12 cellular contexts compared by ENCODE assay signal in the genomic region with DNA sequence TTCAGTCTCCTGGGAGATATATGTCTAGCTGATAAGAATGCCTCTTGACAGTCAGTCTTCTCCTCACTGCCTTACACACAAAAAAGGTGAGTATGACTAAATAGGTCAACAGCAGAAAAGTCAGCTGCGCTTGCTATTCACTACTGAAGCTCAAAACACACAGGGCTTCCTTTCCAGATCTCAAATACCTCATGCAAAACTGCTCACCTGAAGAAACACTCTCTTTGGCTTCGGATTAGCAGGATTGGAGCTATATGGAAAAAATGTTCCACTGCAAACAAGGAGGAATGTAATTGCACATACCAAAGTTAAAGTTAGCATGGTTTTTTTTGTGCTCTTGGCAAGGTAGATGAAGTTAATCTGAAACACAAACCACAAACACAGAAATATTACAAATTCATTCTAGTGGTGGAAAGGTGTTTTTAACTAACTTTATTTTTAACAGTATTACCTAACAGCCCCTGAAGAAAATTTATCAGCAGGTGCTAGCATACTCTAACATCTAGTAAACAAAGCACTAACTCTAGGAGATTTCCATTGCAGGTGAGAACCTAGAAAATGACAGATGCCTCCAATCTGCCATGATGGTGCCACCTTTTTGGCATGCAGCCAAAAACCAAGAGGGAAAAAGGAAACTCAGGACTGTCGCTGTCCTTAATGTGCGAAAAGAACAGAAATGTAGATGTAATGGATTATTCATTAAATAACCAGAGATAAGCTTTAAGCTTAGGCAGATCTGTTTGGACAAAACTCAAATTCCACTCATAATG. TPM values are rescaled to one million over a fixed set of nuclear protein-coding genes. Genes with fewer than 3 reads are reported as not detected.
A peak's percentile ranks its signal among the peaks of the same experiment; 100 is the strongest.
DNase-seq lines count a peak whose midpoint lies in the region; ATAC-seq, FAIRE-seq and TF ChIP-seq lines count a peak whose summit lies in the region.
"Had no signal": no experiment of that assay in that cellular context is flagged by ENCODE, and none has a peak within 500 bp of the region (broad histone marks: within the 10 kb centered on the region; RNA-seq: fewer than 3 reads in every experiment).

No MANE protein-coding gene starts in this region.

- peaks cover 0 to 8% of the 10 kb centered on the region in 2 donors for H3K36me3 Mint-ChIP-seq in activated T-cell treated with anti-CD3 and anti-CD28 coated beads, Interleukin-2, amount 50 U/mL, for 72 hours (ENCODE audit: insufficient read depth in 2 of 2)
- peaks cover 17% of the 10 kb centered on the region for H3K36me3 Mint-ChIP-seq in activated T-cell treated with anti-CD3 and anti-CD28 coated beads, Interleukin-2, amount 50 U/mL, for 4 hours (ENCODE audit: insufficient read depth)

- peak overlapping the region; percentile 38 for H3K27ac Mint-ChIP-seq in activated T-cell treated with anti-CD3 and anti-CD28 coated beads, Interleukin-2, amount 50 U/mL, for 72 hours
- H3K27ac Mint-ChIP-seq: memory B cell had no signal

- no peak for TF ChIP-seq CTCF in fibroblast of the aortic adventitia (IDR thresholded peaks at IDR 0.05; ENCODE audit: insufficient read depth, low read length)
- TF ChIP-seq CTCF in thyroid gland (IDR thresholded peaks at IDR 0.05), result no peak
- no peak for TF ChIP-seq CTCF in stomach (IDR thresholded peaks at IDR 0.05)

- H3K27me3 Mint-ChIP-seq in activated T-cell treated with anti-CD3 and anti-CD28 coated beads, Interleukin-2, amount 50 U/mL, for 72 hours (ENCODE audit: low read depth), result no peaks in the 10 kb centered on the region
- no peaks in the 10 kb centered on the region for H3K27me3 Mint-ChIP-seq in activated T-cell treated with anti-CD3 and anti-CD28 coated beads, Interleukin-2, amount 50 U/mL, for 4 hours (ENCODE audit: low read depth)
- H3K27me3 Mint-ChIP-seq: memory B cell had no signal

- H3K9me3 Mint-ChIP-seq in activated T-cell treated with anti-CD3 and anti-CD28 coated beads, Interleukin-2, amount 50 U/mL, for 72 hours, result no peaks in the 10 kb centered on the region
- no peaks in the 10 kb centered on the region for H3K9me3 Mint-ChIP-seq in activated T-cell treated with anti-CD3 and anti-CD28 coated beads, Interleukin-2, amount 50 U/mL, for 4 hours
- H3K9me3 Mint-ChIP-seq: memory B cell had no signal

- no peak for FAIRE-seq in RCC 7860 (lab: Jason Lieb, UNC)

- H3K9me3 ChIP-seq in thyroid gland (no peaks in the 10 kb centered on the region), stomach (no peaks in the 10 kb centered on the region)
- H3K9me3 ChIP-seq: tibial artery had no signal

- ATAC-seq in activated T-cell treated with anti-CD3 and anti-CD28 coated beads, Interleukin-2, amount 50 U/mL, for 72 hours (replicated peaks in 1 of 2), result no peak
- no peak for ATAC-seq in activated T-cell treated with anti-CD3 and anti-CD28 coated beads, Interleukin-2, amount 50 U/mL, for 4 hours
- no peak for ATAC-seq in GM19452 (IDR thresholded peaks at IDR 0.05; ENCODE audit: unreplicated experiment)

- no peak overlapping the region for H3K4me3 Mint-ChIP-seq in activated T-cell treated with anti-CD3 and anti-CD28 coated beads, Interleukin-2, amount 50 U/mL, for 72 hours
- no peak overlapping the region for H3K4me3 Mint-ChIP-seq in activated T-cell treated with anti-CD3 and anti-CD28 coated beads, Interleukin-2, amount 50 U/mL, for 4 hours
- H3K4me3 Mint-ChIP-seq: memory B cell had no signal

- no peak for DNase-seq in activated T-cell treated with anti-CD3 and anti-CD28 coated beads, Interleukin-2, amount 50 U/mL, for 72 hours
- DNase-seq in activated T-cell treated with anti-CD3 and anti-CD28 coated beads, Interleukin-2, amount 50 U/mL, for 4 hours, result no peak
- DNase-seq in RCC 7860 (ENCODE audit: low spot score) (peak; percentile 13), fibroblast of the aortic adventitia (ENCODE audit: low read depth) (peak; percentile 58), thyroid gland (peak; percentile 32 to 33), stomach (no peak)
- DNase-seq in stimulated activated CD4-positive, alpha-beta T cell treated with anti-CD3 and anti-CD28 coated beads, Interleukin-12 subunit alpha, Interleukin-12 subunit beta, amount 100 ng/mL, for 4 hours, result no peak
- DNase-seq: IMR-90, tibial artery had no signal

- TF ChIP-seq EP300 in stomach (IDR thresholded peaks at IDR 0.05), result no peak

- H3K27ac ChIP-seq in thyroid gland (peak overlapping the region; percentile 71 to 89 (median 81)), stomach (no peak overlapping the region)
- H3K27ac ChIP-seq: tibial artery had no signal

- TF ChIP-seq POLR2A in thyroid gland (IDR thresholded peaks at IDR 0.05) (no peak), stomach (IDR thresholded peaks at IDR 0.05) (no peak)

- 69 to 72% methylated on average over 4 of the region's 4 CpGs for WGBS in thyroid gland, 2 donors
- 39 to 75% (median 56%) methylated on average over 4 of the region's 4 CpGs for WGBS in stomach, 5 donors

- no peaks in the 10 kb centered on the region for H3K27me3 ChIP-seq in thyroid gland
- H3K27me3 ChIP-seq in stomach, result no peaks in the 10 kb centered on the region
- H3K27me3 ChIP-seq: dorsolateral prefrontal cortex, tibial artery had no signal

- H3K4me1 Mint-ChIP-seq in activated T-cell treated with anti-CD3 and anti-CD28 coated beads, Interleukin-2, amount 50 U/mL, for 72 hours (ENCODE audit: low read depth), result peaks cover 17% of the 10 kb centered on the region
- H3K4me1 Mint-ChIP-seq in activated T-cell treated with anti-CD3 and anti-CD28 coated beads, Interleukin-2, amount 50 U/mL, for 4 hours (ENCODE audit: low read depth), result peaks cover 19% of the 10 kb centered on the region
- H3K4me1 Mint-ChIP-seq: memory B cell had no signal

- intact Hi-C loops in thyroid gland (cut with DNase I) (no loop called here), stomach (cut with DNase I; ENCODE audit: low total_unique reads) (no loop called here)

- H3K36me3 ChIP-seq in thyroid gland (no peaks in the 10 kb centered on the region), stomach (peaks cover 8 to 59% (median 44%) of the 10 kb centered on the region in 4 donors)

- peaks cover 5 to 26% of the 10 kb centered on the region in 2 donors for H3K4me1 ChIP-seq in thyroid gland
- H3K4me1 ChIP-seq in stomach, result peaks cover 12 to 25% (median 16%) of the 10 kb centered on the region in 4 donors

- H3K4me3 ChIP-seq in fibroblast of the aortic adventitia (ENCODE audit: low read depth, low read length) (no peak overlapping the region), thyroid gland (replicated peaks in 1 of 3) (no peak overlapping the region), stomach (no peak overlapping the region)
- H3K4me3 ChIP-seq: dorsolateral prefrontal cortex, tibial artery had no signal

RNA-seq across cellular contexts. Expression of a gene that starts 31.8 kb away (rescaled TPM):
- total RNA-seq in activated T-cell treated with anti-CD3 and anti-CD28 coated beads, Interleukin-2, amount 50 U/mL, for 72 hours, result 10 to 100 TPM; 17.6 to 18.1 TPM
- total RNA-seq in activated T-cell treated with anti-CD3 and anti-CD28 coated beads, Interleukin-2, amount 50 U/mL, for 4 hours, result 1 to 10 TPM; 6.7 to 7.5 (median 6.9) TPM
- total RNA-seq in fibroblast of the aortic adventitia (ENCODE audit: low replicate concordance), result 9.0 and 9.4 TPM in 2 replicates
- total RNA-seq in thyroid gland, result 10 to 100 TPM; 68.3 to 79.5 (median 75.2) TPM
- 10 to 100 TPM; 15.6 to 32.1 (median 18.0) TPM for total RNA-seq in stomach
- polyA plus RNA-seq in stomach, result 1 to 10 TPM; 2.0 to 7.1 (median 3.9) TPM

Comparison
In these comparisons a context has a peak if more than half of its experiments do, and no peak if none do; other contexts are left out.
1. DNase-seq: peak in RCC 7860 (single experiment), fibroblast of the aortic adventitia (single experiment) and thyroid gland (2 of 2); none in activated T-cell treated with anti-CD3 and anti-CD28 coated beads, Interleukin-2, amount 50 U/mL, for 72 hours (0 of 2), activated T-cell treated with anti-CD3 and anti-CD28 coated beads, Interleukin-2, amount 50 U/mL, for 4 hours (single experiment), stomach (single experiment) and stimulated activated CD4-positive, alpha-beta T cell treated with anti-CD3 and anti-CD28 coated beads, Interleukin-12 subunit alpha, Interleukin-12 subunit beta, amount 100 ng/mL, for 4 hours (single experiment).
2. H3K27ac ChIP-seq: peak in thyroid gland (3 of 3); none in stomach (0 of 5).